Comparison of ENCODE assay signal across 16 cellular contexts in genomic region chr1:224582041-224582440, GRCh38. TPM values are rescaled to one million over a fixed set of nuclear protein-coding genes. Genes with fewer than 3 reads are reported as not detected.
DNase-seq lines count a peak whose midpoint lies in the region; ATAC-seq and TF ChIP-seq lines count a peak whose summit lies in the region.
"Had no signal": no experiment of that assay in that cellular context is flagged by ENCODE, and none has a peak within 500 bp of the region (broad histone marks: within the 10 kb centered on the region; RNA-seq: fewer than 3 reads in every experiment).

No MANE protein-coding gene starts in this region.

- no peak for TF ChIP-seq CTCF in esophagus muscularis mucosa (IDR thresholded peaks at IDR 0.05)

- peaks cover 1% of the 10 kb centered on the region for H3K9me3 Mint-ChIP-seq in activated T-cell treated with anti-CD3 and anti-CD28 coated beads, Interleukin-2, amount 50 U/mL, for 4 hours

- no peak for ATAC-seq in activated T-cell treated with anti-CD3 and anti-CD28 coated beads, Interleukin-2, amount 50 U/mL, for 4 hours
- ATAC-seq: CD8-positive, alpha-beta T cell; PC-3 had no signal

- H3K4me1 ChIP-seq in esophagus muscularis mucosa = no peaks in the 10 kb centered on the region

- H3K27me3 Mint-ChIP-seq in activated T-cell treated with anti-CD3 and anti-CD28 coated beads, Interleukin-2, amount 50 U/mL, for 4 hours (ENCODE audit: low read depth) = peaks cover 3% of the 10 kb centered on the region

- no peak overlapping the region for H3K4me3 Mint-ChIP-seq in activated T-cell treated with anti-CD3 and anti-CD28 coated beads, Interleukin-2, amount 50 U/mL, for 4 hours
- H3K4me3 Mint-ChIP-seq: CD8-positive, alpha-beta T cell; H9 had no signal

- no peaks in the 10 kb centered on the region for H3K4me1 Mint-ChIP-seq in activated T-cell treated with anti-CD3 and anti-CD28 coated beads, Interleukin-2, amount 50 U/mL, for 4 hours (ENCODE audit: low read depth)

- H3K36me3 ChIP-seq in esophagus muscularis mucosa = no peaks in the 10 kb centered on the region

- intact Hi-C loops in esophagus muscularis mucosa (cut with DNase I) = no loop called here

- H3K36me3 Mint-ChIP-seq in activated T-cell treated with anti-CD3 and anti-CD28 coated beads, Interleukin-2, amount 50 U/mL, for 4 hours (ENCODE audit: insufficient read depth) = peaks cover 3% of the 10 kb centered on the region
- H3K36me3 Mint-ChIP-seq: CD8-positive, alpha-beta T cell had no signal

- 38% methylated on average over 1 of the region's 1 CpG for WGBS in esophagus muscularis mucosa

- no peaks in the 10 kb centered on the region for H3K27me3 ChIP-seq in esophagus muscularis mucosa

- H3K4me3 ChIP-seq in esophagus muscularis mucosa = no peak overlapping the region

- no peak overlapping the region for H3K27ac ChIP-seq in esophagus muscularis mucosa (replicated peaks in 1 of 4)
- H3K27ac ChIP-seq: 22Rv1, HL-60 had no signal

- no peak for TF ChIP-seq EP300 in esophagus muscularis mucosa (IDR thresholded peaks at IDR 0.05)

- no peak for TF ChIP-seq POLR2A in esophagus muscularis mucosa (IDR thresholded peaks at IDR 0.05; ENCODE audit: low read depth)

- DNase-seq in NCI-H1417 (lab: John Stamatoyannopoulos, UW) = peak in 2 of 3 experiments; percentile 25 to 67
- no peak for DNase-seq in NCI-H1417 treated with DMSO at 0.1 percent for 48 hours (lab: John Stamatoyannopoulos, UW)
- peak; percentile 2 for DNase-seq in NCI-H524 treated with DMSO at 0.1 percent for 48 hours (lab: John Stamatoyannopoulos, UW)
- peak; percentile 72 for DNase-seq in esophagus muscularis mucosa (ENCODE audit: extremely low spot score)
- DNase-seq in renal cortical epithelial cell (ENCODE audit: low read depth) = peak; percentile 56
- DNase-seq in NOMO-1 treated with DMSO at 0.1 percent for 48 hours (lab: John Stamatoyannopoulos, UW; ENCODE audit: unreplicated experiment) = no peak
- DNase-seq in RPMI8226 = no peak
- DNase-seq in activated T-cell treated with anti-CD3 and anti-CD28 coated beads, Interleukin-2, amount 50 U/mL, for 4 hours = no peak
- DNase-seq: CD8-positive, alpha-beta T cell; H9; NCI-H1436; NCI-H2081 treated with DMSO at 0.1 percent for 48 hours; NCI-H2227 treated with DMSO at 0.1 percent for 48 hours; PC-3 had no signal

- peaks cover 0 to 2% (median 0%) of the 10 kb centered on the region in 4 donors for H3K9me3 ChIP-seq in esophagus muscularis mucosa

RNA-seq across cellular contexts. Expression of gene CNIH3, which starts 34.1 kb away (rescaled TPM):
- total RNA-seq in esophagus muscularis mucosa (1 to 10 TPM in 2 of 4 donors, under 1 TPM in 2; 0.42 to 2.3 (median 1.3) TPM), renal cortical epithelial cell (2.5 and 3.3 TPM in 2 replicates)
- 1 to 10 TPM in 1 of 3 donors, under 1 TPM in 2; 0.66 to 1.1 (median 0.71) TPM for total RNA-seq in activated T-cell treated with anti-CD3 and anti-CD28 coated beads, Interleukin-2, amount 50 U/mL, for 4 hours

Comparison
In these comparisons a context has a peak if more than half of its experiments do, and no peak if none do; other contexts are left out.
1. DNase-seq: peak in NCI-H1417 (2 of 3), NCI-H524 treated with DMSO at 0.1 percent for 48 hours (single experiment), esophagus muscularis mucosa (single experiment) and renal cortical epithelial cell (single experiment); none in NCI-H1417 treated with DMSO at 0.1 percent for 48 hours (single experiment), NOMO-1 treated with DMSO at 0.1 percent for 48 hours (single experiment), RPMI8226 (single experiment) and activated T-cell treated with anti-CD3 and anti-CD28 coated beads, Interleukin-2, amount 50 U/mL, for 4 hours (single experiment).